ENCODE assay signal across 21 cellular contexts in the genomic region with DNA sequence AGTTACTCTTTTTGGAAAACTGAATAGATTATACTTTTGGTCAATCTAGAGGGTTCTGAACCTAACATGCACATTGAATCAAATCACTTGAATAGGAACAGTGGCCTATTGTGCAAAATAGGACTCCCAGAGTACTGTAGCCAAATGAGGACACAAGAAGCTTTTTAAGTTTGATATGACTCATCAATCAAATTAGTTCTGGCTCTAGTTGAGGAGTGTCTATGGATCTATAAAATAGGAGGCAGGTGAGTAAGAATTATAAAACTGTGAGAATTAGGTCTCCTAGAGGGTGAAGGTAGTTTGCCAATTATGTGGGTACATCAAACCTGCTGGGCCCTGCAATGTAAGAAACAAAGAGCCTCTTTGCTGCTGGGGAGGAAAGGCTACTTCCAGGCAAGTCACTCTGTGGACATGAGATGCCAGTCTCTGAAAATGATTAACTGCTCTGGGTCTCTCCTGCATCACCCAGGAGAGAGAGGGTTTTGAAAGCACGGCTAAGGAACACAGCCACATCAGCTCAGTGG.
A peak's percentile ranks its signal among the peaks of the same experiment; 100 is the strongest.
DNase-seq lines count a peak whose midpoint lies in the region; ATAC-seq and TF ChIP-seq lines count a peak whose summit lies in the region.
"Had no signal": no experiment of that assay in that cellular context is flagged by ENCODE, and none has a peak within 500 bp of the region (broad histone marks: within the 10 kb centered on the region; RNA-seq: fewer than 3 reads in every experiment).

No MANE protein-coding gene starts in this region.

- no peaks in the 10 kb centered on the region for H3K79me2 ChIP-seq in mammary epithelial cell (ENCODE audit: insufficient read depth, low read length)

- peaks cover 10% of the 10 kb centered on the region for H3K27me3 Mint-ChIP-seq in MCF 10A (ENCODE audit: insufficient read depth, unreplicated experiment)
- H3K27me3 Mint-ChIP-seq: dendritic cell treated with granulocyte-macrophage colony-stimulating factor and Interleukin-4, amounts not matched to agents 40 ng/mL and 50 ng/mL, for 4 days had no signal

- no peak overlapping the region for H3K27ac ChIP-seq in mammary epithelial cell (ENCODE audit: insufficient read depth, low read depth, low read length)
- H3K27ac ChIP-seq in dorsolateral prefrontal cortex, result peak overlapping the region in 58 of 59 donors; percentile 1 to 87 (median 72)
- peak overlapping the region; percentile 14 for H3K27ac ChIP-seq in temporal lobe (ENCODE audit: low read depth, low read length)
- no peak overlapping the region for H3K27ac ChIP-seq in upper lobe of right lung
- H3K27ac ChIP-seq: A549, brain microvascular endothelial cell, foreskin keratinocyte, SJSA1, transverse colon had no signal

- in situ Hi-C loops in mammary epithelial cell (cut with MboI; ENCODE audit: low sequenced_read_pairs in 2 of 2), result no loop called here

- H4K20me1 ChIP-seq in mammary epithelial cell (ENCODE audit: insufficient read depth, low read length), result no peaks in the 10 kb centered on the region

- CTCF ChIA-PET in mammary epithelial cell (lab: Charles Lee; ENCODE audit: low non-redundant PET), result no interaction called here
- CTCF ChIA-PET in MCF 10A (lab: Yijun Ruan, JAX), result interaction anchor here (0.5 kb wide), 1 partner anchor 291 kb away, joined by 3 read pairs; no protein-coding TSS in a partner anchor

- DNase-seq in mammary epithelial cell (peak; percentile 1), MCF 10A (ENCODE audit: unreplicated experiment) (no peak), dorsolateral prefrontal cortex (peak in 2 of 10 donors; percentile 7 to 34), medulla oblongata (ENCODE audit: extremely low spot score) (peak; percentile 81), D341Med (ENCODE audit: low spot score) (no peak), upper lobe of right lung (no peak)
- DNase-seq: activated CD8-positive, alpha-beta memory T cell treated with anti-CD3 and anti-CD28 coated beads for 24 hours; activated naive CD8-positive, alpha-beta T cell treated with anti-CD3 and anti-CD28 coated beads for 36 hours; brain microvascular endothelial cell; DMS153; foreskin keratinocyte; NCI-H446 treated with DMSO at 0.1 percent for 48 hours; stimulated activated CD4-positive, alpha-beta T cell treated with anti-CD3 and anti-CD28 coated beads, Interleukin-15, amount 100 ng/mL, for 24 hours; transverse colon had no signal

- no peak overlapping the region for H3K4me2 ChIP-seq in mammary epithelial cell (ENCODE audit: insufficient read depth, low read depth, low read length)
- H3K4me2 ChIP-seq: A549 had no signal

- no peak overlapping the region for H2AFZ ChIP-seq in mammary epithelial cell (ENCODE audit: low read depth, low read length)

- no peak overlapping the region for H3K4me3 Mint-ChIP-seq in MCF 10A (ENCODE audit: unreplicated experiment)
- H3K4me3 Mint-ChIP-seq: activated naive CD8-positive, alpha-beta T cell treated with anti-CD3 and anti-CD28 coated beads for 36 hours; dendritic cell treated with granulocyte-macrophage colony-stimulating factor and Interleukin-4, amounts not matched to agents 40 ng/mL and 50 ng/mL, for 4 days; memory B cell; stimulated activated effector memory CD8-positive, alpha-beta T cell treated with anti-CD3 and anti-CD28 coated beads, Interleukin-12 subunit alpha, Interleukin-12 subunit beta, amount 100 ng/mL, for 72 hours had no signal

- ATAC-seq in upper lobe of right lung (no peak), GM19463 (IDR thresholded peaks at IDR 0.05; ENCODE audit: unreplicated experiment) (no peak)
- ATAC-seq: A549, foreskin keratinocyte had no signal

- no peaks in the 10 kb centered on the region for H3K9me3 Mint-ChIP-seq in MCF 10A (ENCODE audit: unreplicated experiment)
- H3K9me3 Mint-ChIP-seq: activated naive CD8-positive, alpha-beta T cell treated with anti-CD3 and anti-CD28 coated beads for 36 hours; dendritic cell treated with granulocyte-macrophage colony-stimulating factor and Interleukin-4, amounts not matched to agents 40 ng/mL and 50 ng/mL, for 4 days; memory B cell; stimulated activated effector memory CD8-positive, alpha-beta T cell treated with anti-CD3 and anti-CD28 coated beads, Interleukin-12 subunit alpha, Interleukin-12 subunit beta, amount 100 ng/mL, for 72 hours had no signal

- no peak overlapping the region for H3K4me3 ChIP-seq in mammary epithelial cell (replicated peaks in 1 of 3; ENCODE audit: insufficient read depth in 1 of 3, low read depth in 2 of 3, low read length in 3 of 3)
- H3K4me3 ChIP-seq in dorsolateral prefrontal cortex, result peak overlapping the region in 3 of 59 donors; percentile 6 to 15 (median 7)
- H3K4me3 ChIP-seq in upper lobe of right lung, result no peak overlapping the region
- H3K4me3 ChIP-seq: A549, SJSA1, transverse colon had no signal

- intact Hi-C loops in mammary epithelial cell (cut with micrococcal nuclease) (loop anchor here (10.0 kb wide), 1 partner anchor 114 kb away; no protein-coding TSS in a partner anchor), MCF 10A (cut with micrococcal nuclease) (no loop called here), dorsolateral prefrontal cortex (cut with DNase I) (loop anchor here in 1 of 2 donors (5.0 kb wide), 1 partner anchor 52 kb away; no protein-coding TSS in a partner anchor), upper lobe of right lung (cut with DNase I) (no loop called here)

- no peaks in the 10 kb centered on the region for H3K36me3 Mint-ChIP-seq in MCF 10A (ENCODE audit: insufficient read depth, unreplicated experiment)
- H3K36me3 Mint-ChIP-seq: activated naive CD8-positive, alpha-beta T cell treated with anti-CD3 and anti-CD28 coated beads for 36 hours; memory B cell; stimulated activated effector memory CD8-positive, alpha-beta T cell treated with anti-CD3 and anti-CD28 coated beads, Interleukin-12 subunit alpha, Interleukin-12 subunit beta, amount 100 ng/mL, for 72 hours had no signal

- POLR2A ChIA-PET in MCF 10A (lab: Yijun Ruan, JAX), result no interaction called here

- H3K4me1 ChIP-seq in mammary epithelial cell (ENCODE audit: insufficient read depth, low read length) (no peaks in the 10 kb centered on the region), upper lobe of right lung (no peaks in the 10 kb centered on the region)
- H3K4me1 ChIP-seq: A549, foreskin keratinocyte had no signal

- H3K27me3 ChIP-seq in mammary epithelial cell (ENCODE audit: insufficient read depth, low read length) (no peaks in the 10 kb centered on the region), dorsolateral prefrontal cortex (no peaks in the 10 kb centered on the region), upper lobe of right lung (no peaks in the 10 kb centered on the region)
- H3K27me3 ChIP-seq: brain microvascular endothelial cell, SJSA1, transverse colon had no signal

- H3K4me1 Mint-ChIP-seq in MCF 10A (ENCODE audit: insufficient read depth, unreplicated experiment), result no peaks in the 10 kb centered on the region

- 57% methylated on average over 1 of the region's 1 CpG for WGBS in mammary epithelial cell (ENCODE audit: low coverage, missing lambda C conversion rate)

- dilution Hi-C loops in mammary epithelial cell (cut with HindIII; ENCODE audit: low sequenced_read_pairs), result no loop called here

- no peak overlapping the region for H3K27ac Mint-ChIP-seq in MCF 10A (ENCODE audit: low read depth, unreplicated experiment)
- H3K27ac Mint-ChIP-seq: activated naive CD8-positive, alpha-beta T cell treated with anti-CD3 and anti-CD28 coated beads for 36 hours; dendritic cell treated with granulocyte-macrophage colony-stimulating factor and Interleukin-4, amounts not matched to agents 40 ng/mL and 50 ng/mL, for 4 days; stimulated activated effector memory CD8-positive, alpha-beta T cell treated with anti-CD3 and anti-CD28 coated beads, Interleukin-12 subunit alpha, Interleukin-12 subunit beta, amount 100 ng/mL, for 72 hours had no signal

- no TSS peak for BruUV-seq in mammary epithelial cell (replicated peaks; lab: Mats Ljungman, UMichigan)
- BruUV-seq in MCF 10A (replicated peaks; lab: Mats Ljungman, UMichigan), result no TSS peak

- TF ChIP-seq CTCF in mammary epithelial cell (conservative IDR thresholded peaks at IDR 0.05 in 1 of 2, IDR thresholded peaks at IDR 0.05 in 1 of 2; ENCODE audit: extremely low read depth in 1 of 2, insufficient read depth in 1 of 2, low read depth in 1 of 2, low read length in 2 of 2) (no peak), MCF 10A (IDR thresholded peaks at IDR 0.05; ENCODE audit: unreplicated experiment) (no peak), dorsolateral prefrontal cortex (IDR thresholded peaks at IDR 0.05 in 54 of 56, conservative IDR thresholded peaks at IDR 0.05 in 2 of 56; ENCODE audit: low read depth in 1 of 56, partially characterized antibody in 56 of 56) (peak in 1 of 56 donors; percentile 7), upper lobe of right lung (IDR thresholded peaks at IDR 0.05) (no peak)

- no peaks in the 10 kb centered on the region for H3K36me3 ChIP-seq in mammary epithelial cell (ENCODE audit: insufficient read depth, low read length)
- H3K36me3 ChIP-seq in upper lobe of right lung, result no peaks in the 10 kb centered on the region
- H3K36me3 ChIP-seq: brain microvascular endothelial cell, SJSA1, transverse colon had no signal

- H3K9me3 ChIP-seq in mammary epithelial cell (replicated peaks; ENCODE audit: insufficient read depth, low read length) (no peaks in the 10 kb centered on the region), upper lobe of right lung (no peaks in the 10 kb centered on the region)
- H3K9me3 ChIP-seq: A549, SJSA1, transverse colon had no signal

- H3K9ac ChIP-seq in mammary epithelial cell (ENCODE audit: insufficient read depth, low read length), result no peak overlapping the region

Comparison
In these comparisons a context has a peak if more than half of its experiments do, and no peak if none do; other contexts are left out.
1. DNase-seq: peak in mammary epithelial cell (single experiment) and medulla oblongata (single experiment); none in MCF 10A (single experiment), D341Med (single experiment) and upper lobe of right lung (single experiment).
2. H3K27ac ChIP-seq: peak in dorsolateral prefrontal cortex (58 of 59) and temporal lobe (single experiment); none in mammary epithelial cell (single experiment) and upper lobe of right lung (single experiment).